In the genomic region with DNA sequence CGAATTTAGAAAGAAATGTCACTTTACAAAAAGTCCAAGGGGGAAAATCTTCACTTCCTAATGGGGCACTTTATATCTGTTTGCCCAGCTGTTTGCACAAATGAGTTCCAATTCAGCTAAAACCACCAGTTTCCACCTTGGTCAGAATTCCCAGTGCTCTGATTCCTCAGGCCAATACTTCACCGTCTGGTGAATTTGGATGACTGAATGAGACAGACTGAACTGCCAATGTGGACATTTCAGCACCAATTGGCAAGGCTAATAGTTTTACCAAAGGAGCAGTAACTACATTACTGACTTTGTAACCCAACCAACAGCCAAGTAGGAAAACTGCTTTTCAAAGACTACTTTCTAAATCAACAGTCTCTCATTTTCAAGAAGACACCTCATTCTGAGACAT, we compare ENCODE assay signal across 1 cellular context.
TF ChIP-seq lines count a peak whose summit lies in the region.

No MANE protein-coding gene starts in this region.

TF ChIP-seq in GM23338, 12 proteins besides CTCF, POLR2A, EP300 and RAD21 (continued from another document):
- TF ChIP-seq, protein P1, sequence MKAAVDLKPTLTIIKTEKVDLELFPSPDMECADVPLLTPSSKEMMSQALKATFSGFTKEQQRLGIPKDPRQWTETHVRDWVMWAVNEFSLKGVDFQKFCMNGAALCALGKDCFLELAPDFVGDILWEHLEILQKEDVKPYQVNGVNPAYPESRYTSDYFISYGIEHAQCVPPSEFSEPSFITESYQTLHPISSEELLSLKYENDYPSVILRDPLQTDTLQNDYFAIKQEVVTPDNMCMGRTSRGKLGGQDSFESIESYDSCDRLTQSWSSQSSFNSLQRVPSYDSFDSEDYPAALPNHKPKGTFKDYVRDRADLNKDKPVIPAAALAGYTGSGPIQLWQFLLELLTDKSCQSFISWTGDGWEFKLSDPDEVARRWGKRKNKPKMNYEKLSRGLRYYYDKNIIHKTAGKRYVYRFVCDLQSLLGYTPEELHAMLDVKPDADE (IDR thresholded peaks at IDR 0.05) = no peak
- TF ChIP-seq JUNB (IDR thresholded peaks at IDR 0.05; ENCODE audit: unreplicated experiment) = no peak
- TF ChIP-seq POLR2AphosphoS5 (IDR thresholded peaks at IDR 0.05; ENCODE audit: low read depth) = no peak
- TF ChIP-seq, protein P2, sequence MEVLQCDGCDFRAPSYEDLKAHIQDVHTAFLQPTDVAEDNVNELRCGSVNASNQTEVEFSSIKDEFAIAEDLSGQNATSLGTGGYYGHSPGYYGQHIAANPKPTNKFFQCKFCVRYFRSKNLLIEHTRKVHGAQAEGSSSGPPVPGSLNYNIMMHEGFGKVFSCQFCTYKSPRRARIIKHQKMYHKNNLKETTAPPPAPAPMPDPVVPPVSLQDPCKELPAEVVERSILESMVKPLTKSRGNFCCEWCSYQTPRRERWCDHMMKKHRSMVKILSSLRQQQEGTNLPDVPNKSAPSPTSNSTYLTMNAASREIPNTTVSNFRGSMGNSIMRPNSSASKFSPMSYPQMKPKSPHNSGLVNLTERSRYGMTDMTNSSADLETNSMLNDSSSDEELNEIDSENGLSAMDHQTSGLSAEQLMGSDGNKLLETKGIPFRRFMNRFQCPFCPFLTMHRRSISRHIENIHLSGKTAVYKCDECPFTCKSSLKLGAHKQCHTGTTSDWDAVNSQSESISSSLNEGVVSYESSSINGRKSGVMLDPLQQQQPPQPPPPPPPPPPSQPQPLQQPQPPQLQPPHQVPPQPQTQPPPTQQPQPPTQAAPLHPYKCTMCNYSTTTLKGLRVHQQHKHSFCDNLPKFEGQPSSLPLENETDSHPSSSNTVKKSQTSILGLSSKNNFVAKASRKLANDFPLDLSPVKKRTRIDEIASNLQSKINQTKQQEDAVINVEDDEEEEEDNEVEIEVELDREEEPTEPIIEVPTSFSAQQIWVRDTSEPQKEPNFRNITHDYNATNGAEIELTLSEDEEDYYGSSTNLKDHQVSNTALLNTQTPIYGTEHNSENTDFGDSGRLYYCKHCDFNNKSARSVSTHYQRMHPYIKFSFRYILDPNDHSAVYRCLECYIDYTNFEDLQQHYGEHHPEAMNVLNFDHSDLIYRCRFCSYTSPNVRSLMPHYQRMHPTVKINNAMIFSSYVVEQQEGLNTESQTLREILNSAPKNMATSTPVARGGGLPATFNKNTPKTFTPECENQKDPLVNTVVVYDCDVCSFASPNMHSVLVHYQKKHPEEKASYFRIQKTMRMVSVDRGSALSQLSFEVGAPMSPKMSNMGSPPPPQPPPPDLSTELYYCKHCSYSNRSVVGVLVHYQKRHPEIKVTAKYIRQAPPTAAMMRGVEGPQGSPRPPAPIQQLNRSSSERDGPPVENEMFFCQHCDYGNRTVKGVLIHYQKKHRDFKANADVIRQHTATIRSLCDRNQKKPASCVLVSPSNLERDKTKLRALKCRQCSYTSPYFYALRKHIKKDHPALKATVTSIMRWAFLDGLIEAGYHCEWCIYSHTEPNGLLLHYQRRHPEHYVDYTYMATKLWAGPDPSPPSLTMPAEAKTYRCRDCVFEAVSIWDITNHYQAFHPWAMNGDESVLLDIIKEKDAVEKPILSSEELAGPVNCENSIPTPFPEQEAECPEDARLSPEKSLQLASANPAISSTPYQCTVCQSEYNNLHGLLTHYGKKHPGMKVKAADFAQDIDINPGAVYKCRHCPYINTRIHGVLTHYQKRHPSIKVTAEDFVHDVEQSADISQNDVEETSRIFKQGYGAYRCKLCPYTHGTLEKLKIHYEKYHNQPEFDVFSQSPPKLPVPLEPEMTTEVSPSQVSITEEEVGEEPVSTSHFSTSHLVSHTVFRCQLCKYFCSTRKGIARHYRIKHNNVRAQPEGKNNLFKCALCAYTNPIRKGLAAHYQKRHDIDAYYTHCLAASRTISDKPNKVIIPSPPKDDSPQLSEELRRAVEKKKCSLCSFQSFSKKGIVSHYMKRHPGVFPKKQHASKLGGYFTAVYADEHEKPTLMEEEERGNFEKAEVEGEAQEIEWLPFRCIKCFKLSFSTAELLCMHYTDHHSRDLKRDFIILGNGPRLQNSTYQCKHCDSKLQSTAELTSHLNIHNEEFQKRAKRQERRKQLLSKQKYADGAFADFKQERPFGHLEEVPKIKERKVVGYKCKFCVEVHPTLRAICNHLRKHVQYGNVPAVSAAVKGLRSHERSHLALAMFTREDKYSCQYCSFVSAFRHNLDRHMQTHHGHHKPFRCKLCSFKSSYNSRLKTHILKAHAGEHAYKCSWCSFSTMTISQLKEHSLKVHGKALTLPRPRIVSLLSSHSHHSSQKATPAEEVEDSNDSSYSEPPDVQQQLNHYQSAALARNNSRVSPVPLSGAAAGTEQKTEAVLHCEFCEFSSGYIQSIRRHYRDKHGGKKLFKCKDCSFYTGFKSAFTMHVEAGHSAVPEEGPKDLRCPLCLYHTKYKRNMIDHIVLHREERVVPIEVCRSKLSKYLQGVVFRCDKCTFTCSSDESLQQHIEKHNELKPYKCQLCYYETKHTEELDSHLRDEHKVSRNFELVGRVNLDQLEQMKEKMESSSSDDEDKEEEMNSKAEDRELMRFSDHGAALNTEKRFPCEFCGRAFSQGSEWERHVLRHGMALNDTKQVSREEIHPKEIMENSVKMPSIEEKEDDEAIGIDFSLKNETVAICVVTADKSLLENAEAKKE (CRISPR knock-in tag; IDR thresholded peaks at IDR 0.05) = no peak
- TF ChIP-seq CREB1 (CRISPR knock-in tag; IDR thresholded peaks at IDR 0.05; ENCODE audit: low read depth) = no peak
- no peak for TF ChIP-seq EZH2 (IDR thresholded peaks at IDR 0.05; ENCODE audit: low read depth, unreplicated experiment)
